In the genomic region with DNA sequence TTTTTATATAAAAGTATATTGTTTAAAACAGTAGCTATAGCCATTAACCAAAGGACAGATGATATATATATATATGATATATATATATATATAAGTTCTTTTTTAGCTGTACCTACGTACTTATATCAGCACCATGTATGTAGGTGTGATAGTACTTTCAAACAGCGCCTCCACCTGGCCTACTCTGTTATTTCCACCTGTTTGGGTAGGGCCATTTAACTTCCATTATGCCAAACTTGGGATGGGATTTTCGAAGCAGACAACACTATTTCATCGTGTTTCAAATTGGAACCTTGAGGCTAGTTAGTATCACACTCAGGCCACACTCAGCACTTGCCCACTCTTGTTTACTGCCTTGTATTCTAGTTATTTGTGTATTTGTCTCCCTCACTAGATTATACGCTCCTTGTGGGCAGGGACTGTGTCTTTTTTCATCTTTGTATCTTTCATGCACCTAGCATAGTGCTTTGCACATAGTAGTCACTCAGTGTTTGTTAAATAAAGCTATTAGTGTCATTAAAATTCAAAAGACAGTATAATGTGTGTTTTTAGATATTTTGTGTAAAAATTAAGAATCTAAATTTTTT, we compare ENCODE assay signal across 10 cellular contexts. TPM values are rescaled to one million over a fixed set of nuclear protein-coding genes. Genes with fewer than 3 reads are reported as not detected.
DNase-seq lines count a peak whose midpoint lies in the region; ATAC-seq and TF ChIP-seq lines count a peak whose summit lies in the region.
"Had no signal": no experiment of that assay in that cellular context is flagged by ENCODE, and none has a peak within 500 bp of the region (broad histone marks: within the 10 kb centered on the region; RNA-seq: fewer than 3 reads in every experiment).

No MANE protein-coding gene starts in this region.

- TF ChIP-seq EP300 in suprapubic skin (IDR thresholded peaks at IDR 0.05), result no peak

- H2AFZ ChIP-seq in GM23248, result no peak overlapping the region

- no peak overlapping the region for H3K9ac ChIP-seq in GM23248

- H3K4me2 ChIP-seq in DOHH2 (ENCODE audit: low read length) (no peak overlapping the region), GM23248 (ENCODE audit: unreplicated experiment) (no peak overlapping the region)

- DNase-seq in KBM-7 (peak; percentile 46), lower lobe of right lung (no peak), GM23248 (no peak), T-helper 9 cell (no peak), NCI-H446 (lab: John Stamatoyannopoulos, UW) (no peak), suprapubic skin (ENCODE audit: low spot score in 2 of 2) (no peak)
- DNase-seq in activated CD8-positive, alpha-beta memory T cell treated with anti-CD3 and anti-CD28 coated beads, Interleukin-2, amount 50 U/mL, for 4 hours, result peak; percentile 21
- DNase-seq: left ventricle myocardium superior, NCI-H187 treated with DMSO at 0.1 percent for 48 hours had no signal

- H3K36me3 ChIP-seq in DOHH2 (ENCODE audit: control insufficient read depth, low read length) (peaks cover 53% of the 10 kb centered on the region), lower lobe of right lung (peaks cover 68% of the 10 kb centered on the region), GM23248 (ENCODE audit: low read depth) (peaks cover 36% of the 10 kb centered on the region; the same call in 1 of the 2 replicates), suprapubic skin (peaks cover 57% of the 10 kb centered on the region)

- in situ Hi-C loops in KBM-7 (cut with MboI; ENCODE audit: low pct_unique_long_range_greater_than_20kb, low sequenced_read_pairs) (no loop called here), GM23248 (cut with MboI) (no loop called here)

- TF ChIP-seq CTCF in DOHH2 (IDR thresholded peaks at IDR 0.05; ENCODE audit: low read depth, low read length, poor library complexity, severe bottlenecking) (peak; percentile 54), lower lobe of right lung (IDR thresholded peaks at IDR 0.05) (peak; percentile 30), suprapubic skin (IDR thresholded peaks at IDR 0.05) (no peak)

- H3K27ac ChIP-seq in DOHH2 (ENCODE audit: low read depth, low read length) (no peak overlapping the region), lower lobe of right lung (no peak overlapping the region), GM23248 (no peak overlapping the region), suprapubic skin (no peak overlapping the region)

- H3K27me3 ChIP-seq in DOHH2 (ENCODE audit: control insufficient read depth, low read length) (no peaks in the 10 kb centered on the region), lower lobe of right lung (ENCODE audit: low read depth) (no peaks in the 10 kb centered on the region), GM23248 (replicated peaks; ENCODE audit: insufficient read depth) (no peaks in the 10 kb centered on the region), suprapubic skin (no peaks in the 10 kb centered on the region)

- H3K4me1 ChIP-seq in DOHH2 (ENCODE audit: control insufficient read depth, low read length) (no peaks in the 10 kb centered on the region), lower lobe of right lung (no peaks in the 10 kb centered on the region), GM23248 (ENCODE audit: insufficient read depth) (no peaks in the 10 kb centered on the region), suprapubic skin (no peaks in the 10 kb centered on the region)

- ATAC-seq in lower lobe of right lung, result no peak
- ATAC-seq: left ventricle myocardium superior had no signal

- H3K79me2 ChIP-seq in DOHH2 (ENCODE audit: control insufficient read depth, low read length), result no peaks in the 10 kb centered on the region
- H3K79me2 ChIP-seq in GM23248 (ENCODE audit: insufficient read depth), result no peaks in the 10 kb centered on the region

- no peaks in the 10 kb centered on the region for H3K9me3 ChIP-seq in DOHH2 (ENCODE audit: control insufficient read depth, insufficient read depth, low read length)
- H3K9me3 ChIP-seq in lower lobe of right lung, result no peaks in the 10 kb centered on the region
- no peaks in the 10 kb centered on the region for H3K9me3 ChIP-seq in GM23248 (ENCODE audit: low read depth)
- H3K9me3 ChIP-seq in suprapubic skin, result no peaks in the 10 kb centered on the region

- H3K4me3 ChIP-seq in DOHH2 (ENCODE audit: low read length) (no peak overlapping the region), lower lobe of right lung (no peak overlapping the region), GM23248 (no peak overlapping the region), suprapubic skin (no peak overlapping the region)

- H3K9me2 ChIP-seq in DOHH2 (replicated peaks; ENCODE audit: control insufficient read depth, low read length) (no peaks in the 10 kb centered on the region), GM23248 (ENCODE audit: insufficient read depth) (no peaks in the 10 kb centered on the region)

- intact Hi-C loops in lower lobe of right lung (cut with DNase I), result no loop called here

- WGBS in GM23248 (ENCODE audit: low coverage in 1 of 2, low lambda C conversion rate in 2 of 2, missing lambda C conversion rate in 2 of 2), 2 experiments, result 72 to 74% methylated on average over 5 of the region's 5 CpGs
- WGBS in suprapubic skin, result 89% methylated on average over 5 of the region's 5 CpGs

- H4K20me1 ChIP-seq in DOHH2 (ENCODE audit: control insufficient read depth, insufficient read depth, low read depth, low read length), result no peaks in the 10 kb centered on the region
- no peaks in the 10 kb centered on the region for H4K20me1 ChIP-seq in GM23248 (ENCODE audit: insufficient read depth)

- no peak for TF ChIP-seq POLR2A in suprapubic skin (IDR thresholded peaks at IDR 0.05)

- H3F3A ChIP-seq in DOHH2 (ENCODE audit: control insufficient read depth, insufficient read depth) (no peaks in the 10 kb centered on the region), GM23248 (ENCODE audit: insufficient read depth) (no peaks in the 10 kb centered on the region)

RNA-seq across cellular contexts. Expression of a gene that starts 11.8 kb away (rescaled TPM):
- total RNA-seq in lower lobe of right lung, result 220 TPM
- 343 and 439 TPM in 2 replicates for total RNA-seq in GM23248 (2014; rRNA removed; shearing (Covaris generic))
- 162 and 169 TPM in 2 replicates for polyA plus RNA-seq in GM23248 (2016; fragmentation: Nextera tagmentation; extraction: Ambion mirVana)
- 100 to 1,000 TPM in 3 of 4 donors, 10 to 100 TPM in 1; 99.2 to 178 (median 152) TPM for total RNA-seq in suprapubic skin

RNA-seq across cellular contexts. Expression of a gene that starts 42.5 kb away (rescaled TPM):
- total RNA-seq in lower lobe of right lung, result 32.3 TPM
- total RNA-seq in GM23248 (2014; rRNA removed; shearing (Covaris generic)), result 68.5 and 76.1 TPM in 2 replicates
- polyA plus RNA-seq in GM23248 (2016; fragmentation: Nextera tagmentation; extraction: Ambion mirVana), result 17.9 and 18.9 TPM in 2 replicates
- total RNA-seq in suprapubic skin, result 10 to 100 TPM; 30.6 to 42.9 (median 37.4) TPM

Comparison
In these comparisons a context has a peak if more than half of its experiments do, and no peak if none do; other contexts are left out.
1. CTCF ChIP-seq: peak in DOHH2 (single experiment) and lower lobe of right lung (single experiment); none in suprapubic skin (0 of 2).
2. DNase-seq: peak in KBM-7 (single experiment) and activated CD8-positive, alpha-beta memory T cell treated with anti-CD3 and anti-CD28 coated beads, Interleukin-2, amount 50 U/mL, for 4 hours (single experiment); none in lower lobe of right lung (single experiment), GM23248 (single experiment), T-helper 9 cell (single experiment), NCI-H446 (0 of 2) and suprapubic skin (0 of 2).